In the genomic region with DNA sequence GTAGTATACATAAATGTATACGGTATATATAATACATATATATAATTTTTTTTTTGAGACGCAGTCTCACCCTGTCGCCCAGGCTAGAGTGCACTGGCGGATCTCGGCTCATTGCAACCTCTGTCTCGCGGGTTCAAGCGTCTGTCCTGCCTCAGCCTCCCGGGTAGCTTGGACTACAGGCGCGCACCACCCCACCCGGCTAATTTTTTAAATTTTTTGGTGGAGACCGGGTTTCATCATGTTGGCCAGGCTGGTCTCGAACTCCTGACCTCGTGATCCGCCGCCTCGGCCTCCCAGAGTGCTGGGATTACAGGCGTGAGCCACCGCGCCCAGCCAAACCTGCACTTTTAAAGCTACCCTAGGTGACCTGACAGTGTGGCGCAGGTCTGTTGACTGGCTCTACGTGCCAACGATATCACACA, we compare ENCODE assay signal across 8 cellular contexts. TPM values are rescaled to one million over a fixed set of nuclear protein-coding genes. Genes with fewer than 3 reads are reported as not detected.
DNase-seq lines count a peak whose midpoint lies in the region; ATAC-seq and TF ChIP-seq lines count a peak whose summit lies in the region.

No MANE protein-coding gene starts in this region.

- TF ChIP-seq EP300 in ovary (IDR thresholded peaks at IDR 0.05) = no peak

- ATAC-seq in GM19035 (IDR thresholded peaks at IDR 0.05; ENCODE audit: unreplicated experiment) (no peak), GM18502 (IDR thresholded peaks at IDR 0.05; ENCODE audit: poor library complexity, unreplicated experiment) (no peak)

- peaks cover under 1% of the 10 kb centered on the region; the same call in 1 of the 2 replicates for H3F3A ChIP-seq in DOHH2 (ENCODE audit: control insufficient read depth, insufficient read depth)

- H3K4me3 ChIP-seq in DOHH2 (ENCODE audit: low read length) (peak overlapping the region; percentile 100), NB4 (ENCODE audit: low read depth, low read length) (peak overlapping the region; percentile 94), epithelial cell of esophagus (ENCODE audit: low read length) (peak overlapping the region; percentile 82), ovary (peak overlapping the region; percentile 82)

- H3K36me3 ChIP-seq in DOHH2 (ENCODE audit: control insufficient read depth, low read length) = peaks cover 40% of the 10 kb centered on the region
- no peaks in the 10 kb centered on the region for H3K36me3 ChIP-seq in ovary

- no peak for TF ChIP-seq POLR2A in NB4 (IDR thresholded peaks at IDR 0.05; ENCODE audit: extremely low read depth, insufficient read length)
- TF ChIP-seq POLR2A in ovary (IDR thresholded peaks at IDR 0.05) = no peak

- intact Hi-C loops in ovary (cut with DNase I) = no loop called here

- WGBS in ovary, 3 donors = 28 to 36% (median 32%) methylated on average over 24 of the region's 24 CpGs

- peaks cover 57% of the 10 kb centered on the region for H3K79me2 ChIP-seq in DOHH2 (ENCODE audit: control insufficient read depth, low read length)

- no peaks in the 10 kb centered on the region for H4K20me1 ChIP-seq in DOHH2 (ENCODE audit: control insufficient read depth, insufficient read depth, low read depth, low read length)

- TF ChIP-seq CTCF in DOHH2 (IDR thresholded peaks at IDR 0.05; ENCODE audit: low read depth, low read length, poor library complexity, severe bottlenecking) = no peak
- no peak for TF ChIP-seq CTCF in NB4 (IDR thresholded peaks at IDR 0.05; ENCODE audit: low read depth, low read length)
- TF ChIP-seq CTCF in epithelial cell of esophagus (IDR thresholded peaks at IDR 0.05; ENCODE audit: insufficient read depth, low read depth, low read length, missing control alignments) = no peak
- no peak for TF ChIP-seq CTCF in ovary (IDR thresholded peaks at IDR 0.05)

- H3K27ac ChIP-seq in DOHH2 (ENCODE audit: low read depth, low read length) (peak overlapping the region; percentile 46), ovary (peak overlapping the region in 1 of 2 donors; percentile 86)

- no peaks in the 10 kb centered on the region for H3K27me3 ChIP-seq in DOHH2 (ENCODE audit: control insufficient read depth, low read length)
- H3K27me3 ChIP-seq in ovary = no peaks in the 10 kb centered on the region

- no peaks in the 10 kb centered on the region for H3K9me2 ChIP-seq in DOHH2 (replicated peaks; ENCODE audit: control insufficient read depth, low read length)

- H3K9me3 ChIP-seq in DOHH2 (ENCODE audit: control insufficient read depth, insufficient read depth, low read length) = no peaks in the 10 kb centered on the region; the same call in 1 of the 2 replicates
- no peaks in the 10 kb centered on the region for H3K9me3 ChIP-seq in ovary

- DNase-seq in NB4 (ENCODE audit: low read depth) = no peak
- DNase-seq in epithelial cell of esophagus (ENCODE audit: low read depth) = no peak
- DNase-seq in ovary = peak in 1 of 5 donors; percentile 54
- no peak for DNase-seq in activated effector memory CD4-positive, alpha-beta T cell treated with Interleukin-2 at 50 U/mL for 16 hours
- DNase-seq in DMS153 (lab: John Stamatoyannopoulos, UW) = no peak

- peak overlapping the region; percentile 92 for H3K4me2 ChIP-seq in DOHH2 (ENCODE audit: low read length)

- H3K4me1 ChIP-seq in DOHH2 (ENCODE audit: control insufficient read depth, low read length) (peaks cover 15% of the 10 kb centered on the region), ovary (ENCODE audit: insufficient read depth) (peaks cover 18% of the 10 kb centered on the region)

RNA-seq across cellular contexts. Expression of gene PAM16, which starts 0.7 kb away (rescaled TPM):
- 10 to 100 TPM; 24.0 to 47.2 (median 35.7) TPM for total RNA-seq in ovary
- polyA plus RNA-seq in ovary = 10 to 100 TPM; 18.5 to 42.2 TPM

RNA-seq across cellular contexts. Expression of gene VASN, which starts 21.3 kb away (rescaled TPM):
- 10 to 100 TPM; 19.8 to 49.5 (median 43.5) TPM for total RNA-seq in ovary
- polyA plus RNA-seq in ovary = 10 to 100 TPM in 1 of 2 donors, 1 to 10 TPM in 1; 2.4 to 47.6 TPM

RNA-seq across cellular contexts. Expression of gene GLIS2, which starts 34.5 kb away (rescaled TPM):
- total RNA-seq in ovary = 10 to 100 TPM in 5 of 7 donors, 1 to 10 TPM in 2; 5.1 to 79.5 (median 49.8) TPM
- polyA plus RNA-seq in ovary = 10 to 100 TPM in 1 of 2 donors, 1 to 10 TPM in 1; 1.6 to 24.6 TPM
